Comparison of ENCODE assay signal across 11 cellular contexts in genomic region chr7:131039836-131040235, GRCh38.
DNase-seq lines count a peak whose midpoint lies in the region; ATAC-seq, FAIRE-seq and TF ChIP-seq lines count a peak whose summit lies in the region.
"Had no signal": no experiment of that assay in that cellular context is flagged by ENCODE, and none has a peak within 500 bp of the region (broad histone marks: within the 10 kb centered on the region; RNA-seq: fewer than 3 reads in every experiment).

No MANE protein-coding gene starts in this region.

- no peak for TF ChIP-seq CTCF in left ventricle myocardium inferior (IDR thresholded peaks at IDR 0.05; ENCODE audit: borderline replicate concordance)
- TF ChIP-seq CTCF in vagina (IDR thresholded peaks at IDR 0.05): no peak
- no peak for TF ChIP-seq CTCF in kidney (IDR thresholded peaks at IDR 0.05; ENCODE audit: borderline replicate concordance, extremely low read depth, insufficient read depth)

- intact Hi-C loops in left ventricle myocardium inferior (cut with micrococcal nuclease): loop anchor here (10.0 kb wide), 1 partner anchor 145 kb away; no protein-coding TSS in a partner anchor
- intact Hi-C loops in cardiac septum (cut with DNase I): loop anchor here (5.0 kb wide), 2 partner anchors 43 to 58 kb away; no protein-coding TSS in a partner anchor
- intact Hi-C loops in vagina (cut with DNase I): loop anchor here (10.0 kb wide), 2 partner anchors 55 to 145 kb away; no protein-coding TSS in a partner anchor
- intact Hi-C loops in kidney (cut with DNase I): loop anchor here (10.0 kb wide), 1 partner anchor 145 kb away; no protein-coding TSS in a partner anchor

- no peak overlapping the region for H3K4me3 Mint-ChIP-seq in central memory CD8-positive, alpha-beta T cell
- H3K4me3 Mint-ChIP-seq in naive B cell: no peak overlapping the region

- no peak for TF ChIP-seq POLR2A in vagina (IDR thresholded peaks at IDR 0.05)

- no peaks in the 10 kb centered on the region for H3K27me3 Mint-ChIP-seq in central memory CD8-positive, alpha-beta T cell
- no peaks in the 10 kb centered on the region for H3K27me3 Mint-ChIP-seq in naive B cell

- H3K27me3 ChIP-seq in left ventricle myocardium inferior (ENCODE audit: low read depth) (no peaks in the 10 kb centered on the region), vagina (no peaks in the 10 kb centered on the region)
- H3K27me3 ChIP-seq: cardiac muscle cell, right lobe of liver had no signal

- peak overlapping the region; percentile 70 for H3K27ac ChIP-seq in left ventricle myocardium inferior (replicated peaks)
- peak overlapping the region; percentile 68 for H3K27ac ChIP-seq in vagina
- no peak overlapping the region for H3K27ac ChIP-seq in kidney (ENCODE audit: low read depth in 2 of 2, low read length in 2 of 2)
- H3K27ac ChIP-seq: cardiac muscle cell had no signal

- H3K36me3 ChIP-seq in left ventricle myocardium inferior (no peaks in the 10 kb centered on the region), vagina (no peaks in the 10 kb centered on the region), kidney (ENCODE audit: control insufficient read depth in 1 of 2, insufficient read depth in 2 of 2, low read length in 2 of 2) (no peaks in the 10 kb centered on the region)
- H3K36me3 ChIP-seq: cardiac muscle cell, right lobe of liver had no signal

- H3K4me1 ChIP-seq in left ventricle myocardium inferior (peaks cover 67% of the 10 kb centered on the region), vagina (peaks cover 63% of the 10 kb centered on the region), kidney (ENCODE audit: control insufficient read depth in 1 of 2, insufficient read depth in 1 of 2, low read depth in 1 of 2, low read length in 2 of 2) (peaks cover 3 to 8% of the 10 kb centered on the region in 2 donors)

- peak overlapping the region; percentile 19 for H3K4me3 ChIP-seq in left ventricle myocardium inferior
- H3K4me3 ChIP-seq in vagina: no peak overlapping the region
- no peak overlapping the region for H3K4me3 ChIP-seq in kidney (ENCODE audit: low read length in 2 of 2)
- H3K4me3 ChIP-seq: cardiac muscle cell, lower lobe of right lung, right lobe of liver had no signal

- peaks cover 65% of the 10 kb centered on the region for H3K36me3 Mint-ChIP-seq in central memory CD8-positive, alpha-beta T cell (ENCODE audit: insufficient read depth)
- H3K36me3 Mint-ChIP-seq in naive B cell: peaks cover 0 to under 1% of the 10 kb centered on the region in 2 donors

- ATAC-seq in central memory CD8-positive, alpha-beta T cell (replicated peaks; ENCODE audit: extremely low read depth, poor library complexity, severe bottlenecking): no peak
- ATAC-seq in naive B cell (ENCODE audit: low read depth in 2 of 2): no peak
- ATAC-seq in GM21390 (IDR thresholded peaks at IDR 0.05; ENCODE audit: unreplicated experiment): no peak

- DNase-seq in left ventricle myocardium inferior: no peak
- no peak for DNase-seq in cardiac septum (ENCODE audit: low spot score)
- no peak for DNase-seq in central memory CD8-positive, alpha-beta T cell (ENCODE audit: low spot score in 2 of 2)
- DNase-seq in naive B cell: no peak
- no peak for DNase-seq in vagina (ENCODE audit: extremely low spot score in 2 of 2)
- no peak for DNase-seq in NCI-H524 (lab: John Stamatoyannopoulos, UW)
- DNase-seq in kidney: no peak
- DNase-seq: lower lobe of right lung, right lobe of liver had no signal

- H3K9me3 ChIP-seq in left ventricle myocardium inferior (replicated peaks) (no peaks in the 10 kb centered on the region), vagina (no peaks in the 10 kb centered on the region), kidney (ENCODE audit: control insufficient read depth in 1 of 2, low read length in 2 of 2) (no peaks in the 10 kb centered on the region)
- H3K9me3 ChIP-seq: lower lobe of right lung, right lobe of liver had no signal

- peak overlapping the region; percentile 20 for H3K27ac Mint-ChIP-seq in central memory CD8-positive, alpha-beta T cell (ENCODE audit: low read depth)
- H3K27ac Mint-ChIP-seq in naive B cell: peak overlapping the region in 4 of 6 donors; percentile 25 to 83 (median 62)

- H3K4me1 Mint-ChIP-seq in central memory CD8-positive, alpha-beta T cell: peaks cover 71% of the 10 kb centered on the region
- peaks cover 53 to 65% (median 59%) of the 10 kb centered on the region in 3 donors for H3K4me1 Mint-ChIP-seq in naive B cell

- H3K9ac ChIP-seq in kidney (ENCODE audit: low read length in 2 of 2): no peak overlapping the region

- FAIRE-seq in kidney (lab: Jason Lieb, UNC): no peak

- no peaks in the 10 kb centered on the region for H3K9me3 Mint-ChIP-seq in central memory CD8-positive, alpha-beta T cell
- no peaks in the 10 kb centered on the region for H3K9me3 Mint-ChIP-seq in naive B cell

Comparison
In these comparisons a context has a peak if more than half of its experiments do, and no peak if none do; other contexts are left out.
1. H3K27ac ChIP-seq: peak in left ventricle myocardium inferior (single experiment) and vagina (single experiment); none in kidney (0 of 2).